ENCODE assay signal across 8 cellular contexts in genomic region chr10:95874783-95875182, GRCh38. TPM values are rescaled to one million over a fixed set of nuclear protein-coding genes. Genes with fewer than 3 reads are reported as not detected.
A peak's percentile ranks its signal among the peaks of the same experiment; 100 is the strongest.
DNase-seq lines count a peak whose midpoint lies in the region; ATAC-seq, FAIRE-seq and TF ChIP-seq lines count a peak whose summit lies in the region.
"Not testable (repeated sequence)": the region's sequence is repeated elsewhere in the genome, so short reads cannot be mapped to it uniquely, and the experiment has no call there.
"Had no signal": no experiment of that assay in that cellular context is flagged by ENCODE, and none has a peak within 500 bp of the region (broad histone marks: within the 10 kb centered on the region; RNA-seq: fewer than 3 reads in every experiment).

No MANE protein-coding gene starts in this region.

- not testable (repeated sequence) for H3K27me3 Mint-ChIP-seq in Caco-2 (ENCODE audit: insufficient read depth, unreplicated experiment); endothelial cell (ENCODE audit: unreplicated experiment)

- FAIRE-seq in GM12878 (lab: Jason Lieb, UNC): not testable (repeated sequence)

- not testable (repeated sequence) for H3K27ac ChIP-seq in GM12878 (ENCODE audit: control insufficient read depth, insufficient read depth)

- H3K4me3 Mint-ChIP-seq in Caco-2 (ENCODE audit: unreplicated experiment); stimulated activated effector memory CD8-positive, alpha-beta T cell treated with anti-CD3 and anti-CD28 coated beads, Interleukin-12 subunit alpha, Interleukin-12 subunit beta, amount 100 ng/mL, for 72 hours: not testable (repeated sequence)
- H3K4me3 Mint-ChIP-seq in endothelial cell (ENCODE audit: unreplicated experiment): peak overlapping the region; percentile 68

- CTCF ChIA-PET in Caco-2 (lab: Charles Lee): not testable (repeated sequence)
- CTCF ChIA-PET in GM12878 (lab: Yijun Ruan, JAX): interaction anchor here (0.9 to 1.6 kb wide), 2 partner anchors 9 to 181 kb away, joined by 3 to 4 read pairs; partner anchors contain the start of gene TCTN3

- ATAC-seq in GM12878; stimulated activated effector memory CD8-positive, alpha-beta T cell treated with anti-CD3 and anti-CD28 coated beads, Interleukin-12 subunit alpha, Interleukin-12 subunit beta, amount 100 ng/mL, for 72 hours: not testable (repeated sequence)

- H3K27ac Mint-ChIP-seq in Caco-2 (ENCODE audit: unreplicated experiment); endothelial cell (ENCODE audit: unreplicated experiment): not testable (repeated sequence)
- H3K27ac Mint-ChIP-seq in stimulated activated effector memory CD8-positive, alpha-beta T cell treated with anti-CD3 and anti-CD28 coated beads, Interleukin-12 subunit alpha, Interleukin-12 subunit beta, amount 100 ng/mL, for 72 hours: peak overlapping the region; percentile 50

- TSS peak; percentile 19 for BruUV-seq in Caco-2 (replicated peaks; lab: Mats Ljungman, UMichigan)
- not testable (repeated sequence) for BruUV-seq in GM12878 (replicated peaks; lab: Mats Ljungman, UMichigan)

- TF ChIP-seq CTCF in Caco-2 (IDR thresholded peaks at IDR 0.05; ENCODE audit: insufficient read depth in 1 of 2, low read depth in 1 of 2, low read length in 1 of 2, severe bottlenecking in 1 of 2, unreplicated experiment in 1 of 2); GM12878 (IDR thresholded peaks at IDR 0.05 in 2 of 3, conservative IDR thresholded peaks at IDR 0.05 in 1 of 3; ENCODE audit: control insufficient read depth in 2 of 3, extremely low read depth in 1 of 3, insufficient read depth in 1 of 3, low read depth in 3 of 3, low read length in 3 of 3); endothelial cell (IDR thresholded peaks at IDR 0.05; ENCODE audit: unreplicated experiment): not testable (repeated sequence)

- in situ Hi-C loops in GM12878 (cut with MboI): not testable (repeated sequence)

- not testable (repeated sequence) for TF ChIP-seq POLR2A in GM12878 (IDR thresholded peaks at IDR 0.05; ENCODE audit: low read depth, low read length)

- TF ChIP-seq EP300 in GM12878 (IDR thresholded peaks at IDR 0.05; ENCODE audit: borderline replicate concordance in 1 of 2, control insufficient read depth in 1 of 2, low read depth in 2 of 2, low read length in 2 of 2): not testable (repeated sequence)

- DNase-seq in Caco-2; GM12878 (ENCODE audit: low read depth, low spot score); endothelial cell (ENCODE audit: low spot score); stimulated activated effector memory CD8-positive, alpha-beta T cell treated with anti-CD3 and anti-CD28 coated beads, Interleukin-12 subunit alpha, Interleukin-12 subunit beta, amount 100 ng/mL, for 72 hours (ENCODE audit: low spot score in 2 of 2): not testable (repeated sequence)

- not testable (repeated sequence) for H3K4me3 ChIP-seq in Caco-2 (ENCODE audit: low read depth, low read length); GM12878

- not testable (repeated sequence) for H3K9ac ChIP-seq in GM12878 (ENCODE audit: control insufficient read depth, insufficient read depth, low read length)

- not testable (repeated sequence) for H3K79me2 ChIP-seq in GM12878 (ENCODE audit: control insufficient read depth, insufficient read depth, low read length)

- H3K9me3 Mint-ChIP-seq in Caco-2 (ENCODE audit: unreplicated experiment); endothelial cell (ENCODE audit: unreplicated experiment); stimulated activated effector memory CD8-positive, alpha-beta T cell treated with anti-CD3 and anti-CD28 coated beads, Interleukin-12 subunit alpha, Interleukin-12 subunit beta, amount 100 ng/mL, for 72 hours: not testable (repeated sequence)

- H3K4me1 Mint-ChIP-seq in Caco-2 (ENCODE audit: low read depth, unreplicated experiment); endothelial cell (ENCODE audit: unreplicated experiment); stimulated activated effector memory CD8-positive, alpha-beta T cell treated with anti-CD3 and anti-CD28 coated beads, Interleukin-12 subunit alpha, Interleukin-12 subunit beta, amount 100 ng/mL, for 72 hours: not testable (repeated sequence)

- H2AFZ ChIP-seq in GM12878 (ENCODE audit: control insufficient read depth, low read depth, low read length): not testable (repeated sequence)

- intact Hi-C loops in Caco-2 (cut with micrococcal nuclease; ENCODE audit: unreplicated experiment); GM12878 (cut with micrococcal nuclease; ENCODE audit: unreplicated experiment): not testable (repeated sequence)

- H3K27me3 ChIP-seq in Caco-2 (replicated peaks; ENCODE audit: control insufficient read depth, insufficient read depth, low read length); GM12878 (replicated peaks in 1 of 2; ENCODE audit: control insufficient read depth in 2 of 2, insufficient read depth in 2 of 2, low read length in 1 of 2): not testable (repeated sequence)

- H3K36me3 Mint-ChIP-seq in Caco-2 (ENCODE audit: insufficient read depth, unreplicated experiment) (peaks cover 20% of the 10 kb centered on the region), endothelial cell (ENCODE audit: low read depth, unreplicated experiment) (peaks cover 45% of the 10 kb centered on the region)
- peaks cover 35% of the 10 kb centered on the region for H3K36me3 Mint-ChIP-seq in stimulated activated effector memory CD8-positive, alpha-beta T cell treated with anti-CD3 and anti-CD28 coated beads, Interleukin-12 subunit alpha, Interleukin-12 subunit beta, amount 100 ng/mL, for 72 hours

- not testable (repeated sequence) for TF ChIP-seq RAD21 in GM12878 (IDR thresholded peaks at IDR 0.05; ENCODE audit: insufficient read depth, low read depth, low read length)

- H3K36me3 ChIP-seq in Caco-2 (ENCODE audit: control insufficient read depth, insufficient read depth, low read length): not testable (repeated sequence)
- peaks cover 6 to 15% of the 10 kb centered on the region in 2 experiments; a peak in 2 of 4 replicates for H3K36me3 ChIP-seq in GM12878 (ENCODE audit: control insufficient read depth in 2 of 2, insufficient read depth in 2 of 2, low read length in 1 of 2)

- H4K20me1 ChIP-seq in GM12878 (ENCODE audit: control insufficient read depth, insufficient read depth): not testable (repeated sequence)

- SMC1A ChIA-PET in GM12878 (lab: Charles Lee; ENCODE audit: uncharacterized antibody, unreplicated experiment): interaction anchor here (1.7 kb wide), 1 partner anchor 9 kb away, joined by 5 read pairs; no protein-coding TSS in a partner anchor

- POLR2A ChIA-PET in Caco-2 (lab: Charles Lee); GM12878 (lab: Charles Lee): not testable (repeated sequence)

- H3K4me2 ChIP-seq in GM12878 (ENCODE audit: control insufficient read depth, insufficient read depth): not testable (repeated sequence)

- RAD21 ChIA-PET in GM12878 (lab: Charles Lee; ENCODE audit: unreplicated experiment): interaction anchor here (1.8 kb wide), 1 partner anchor 181 kb away, joined by 6 read pairs; the partner anchor contains the start of gene TCTN3

- H3K4me1 ChIP-seq in Caco-2; GM12878 (ENCODE audit: control insufficient read depth, insufficient read depth, low read length): not testable (repeated sequence)

- H3K9me3 ChIP-seq in Caco-2; GM12878 (replicated peaks; ENCODE audit: control insufficient read depth, insufficient read depth, low read length): not testable (repeated sequence)

TF ChIP-seq in GM12878, 131 proteins besides CTCF, POLR2A, EP300 and RAD21:
- TF ChIP-seq, protein P1, sequence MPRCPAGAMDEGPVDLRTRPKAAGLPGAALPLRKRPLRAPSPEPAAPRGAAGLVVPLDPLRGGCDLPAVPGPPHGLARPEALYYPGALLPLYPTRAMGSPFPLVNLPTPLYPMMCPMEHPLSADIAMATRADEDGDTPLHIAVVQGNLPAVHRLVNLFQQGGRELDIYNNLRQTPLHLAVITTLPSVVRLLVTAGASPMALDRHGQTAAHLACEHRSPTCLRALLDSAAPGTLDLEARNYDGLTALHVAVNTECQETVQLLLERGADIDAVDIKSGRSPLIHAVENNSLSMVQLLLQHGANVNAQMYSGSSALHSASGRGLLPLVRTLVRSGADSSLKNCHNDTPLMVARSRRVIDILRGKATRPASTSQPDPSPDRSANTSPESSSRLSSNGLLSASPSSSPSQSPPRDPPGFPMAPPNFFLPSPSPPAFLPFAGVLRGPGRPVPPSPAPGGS (IDR thresholded peaks at IDR 0.05; ENCODE audit: borderline replicate concordance, insufficient read depth, low read depth, low read length, poor library complexity, severe bottlenecking): peak; percentile 18

RNA-seq across cellular contexts. Expression of gene CC2D2B, which starts 33.0 kb away (rescaled TPM):
- total RNA-seq in Caco-2 (2022) (0.39 and 0.77 TPM in 2 replicates), GM12878 (2014; rRNA removed) (1.3 and 1.9 TPM in 2 replicates), GM12878 (2014; rRNA removed; fragmentation: Illumina TruSeq; extraction: Trizol) (1.5 TPM in 2 replicates), GM12878 (2021) (0.72 and 0.80 TPM in 2 replicates), endothelial cell (ENCODE audit: unreplicated experiment) (2.1 TPM)
- total RNA-seq in GM12878 (2013; cell fraction: nucleolus; rRNA removed): 68.4 and 68.6 TPM in 2 replicates
- 0.16 TPM for polyA plus RNA-seq in GM12878 (2011; ENCODE audit: low read depth)
- polyA plus RNA-seq in GM12878 (2011; rRNA removed) (2.8 and 5.5 TPM in 2 replicates), GM12878 (2014; fragmentation: Illumina TruSeq; extraction: Trizol) (0.74 and 0.78 TPM in 2 replicates), GM12878 (2014; fragmentation: Nextera tagmentation; extraction: Ambion mirVana) (under 1 TPM; 0.42 to 0.58 TPM), GM12878 (2014; rRNA removed) (0.32 and 1.4 TPM in 2 replicates), GM12878 (2016; fragmentation: Nextera tagmentation; extraction: Ambion mirVana) (under 1 TPM; 0.54 to 0.79 TPM)
- polyA plus RNA-seq in GM12878 (2011; cell fraction: cytosol; rRNA removed): 0.54 and 0.60 TPM in 2 replicates
- 4.7 and 6.6 TPM in 2 replicates for polyA plus RNA-seq in GM12878 (2011; cell fraction: nucleus; rRNA removed)
- polyA plus RNA-seq in GM12878 (2012): 0.58 and 1.2 TPM in 2 replicates
- 2.2 and 2.9 TPM in 2 replicates for polyA minus RNA-seq in GM12878 (2011; rRNA and poly(A)+ RNA removed)
- 0.52 and 0.80 TPM in 2 replicates for polyA minus RNA-seq in GM12878 (2011; cell fraction: cytosol; rRNA and poly(A)+ RNA removed)
- 7.5 and 8.0 TPM in 2 replicates for polyA minus RNA-seq in GM12878 (2011; cell fraction: nucleus; rRNA and poly(A)+ RNA removed)
- total RNA-seq: CD4-positive, alpha-beta T cell; CD8-positive, alpha-beta T cell; G401 had no signal
- polyA plus RNA-seq: BJ had no signal
